In genomic region chrX:136310411-136310810, GRCh38 we compare ENCODE assay signal across 2 cellular contexts.
TF ChIP-seq lines count a peak whose summit lies in the region.

No MANE protein-coding gene starts in this region.

TF ChIP-seq in GM23338, 12 proteins besides CTCF, POLR2A, EP300 and RAD21:
- no peak for TF ChIP-seq ZNF114 (CRISPR knock-in tag; IDR thresholded peaks at IDR 0.05)
- no peak for TF ChIP-seq POLR2AphosphoS5 (IDR thresholded peaks at IDR 0.05; ENCODE audit: low read depth)
- TF ChIP-seq CREB1 (CRISPR knock-in tag; IDR thresholded peaks at IDR 0.05; ENCODE audit: low read depth), result no peak
- no peak for TF ChIP-seq ZNF331 (CRISPR knock-in tag; IDR thresholded peaks at IDR 0.05; ENCODE audit: low read depth)
- no peak for TF ChIP-seq STAT1 (IDR thresholded peaks at IDR 0.05; ENCODE audit: unreplicated experiment)
- no peak for TF ChIP-seq EZH2 (IDR thresholded peaks at IDR 0.05; ENCODE audit: low read depth, unreplicated experiment)
- TF ChIP-seq NANOG (IDR thresholded peaks at IDR 0.05; ENCODE audit: borderline replicate concordance), result no peak
- TF ChIP-seq ETS1 (IDR thresholded peaks at IDR 0.05), result no peak

TF ChIP-seq in K562, 482 proteins besides CTCF, POLR2A, EP300 and RAD21:
- TF ChIP-seq SMARCE1 (IDR thresholded peaks at IDR 0.05) (0 out of 2 replicates have a peak, but pooled peaks have one; percentile 41), SMARCA4 (IDR thresholded peaks at IDR 0.05) (peak; percentile 69; the same call in 1 of the 2 replicates), FOS (IDR thresholded peaks at IDR 0.05; ENCODE audit: extremely low read depth, insufficient read length) (peak; percentile 41), JUN (IDR thresholded peaks at IDR 0.05; ENCODE audit: borderline replicate concordance, low read depth, low read length) (peak; percentile 90), JUN (CRISPR knock-in tag; IDR thresholded peaks at IDR 0.05; ENCODE audit: borderline replicate concordance) (no peak), ILF3 (IDR thresholded peaks at IDR 0.05; ENCODE audit: borderline replicate concordance) (no peak), DPF2 (IDR thresholded peaks at IDR 0.05) (peak; percentile 54; the same call in 1 of the 2 replicates), ATF3 (IDR thresholded peaks at IDR 0.05) (peak; percentile 88), ATF3 (CRISPR knock-in tag; conservative IDR thresholded peaks at IDR 0.05) (0 out of 2 replicates have a peak, but pooled peaks have one; percentile 44), ARID1B (IDR thresholded peaks at IDR 0.05) (0 out of 2 replicates have a peak, but pooled peaks have one; percentile 23), RCOR1 (IDR thresholded peaks at IDR 0.05; ENCODE audit: borderline replicate concordance in 1 of 2, low read depth in 2 of 2, low read length in 2 of 2) (peak in 1 of 2 experiments; percentile 59; a peak in 1 of 4 replicates), FOSL1 (tag; conservative IDR thresholded peaks at IDR 0.05) (peak; percentile 93), MAX (CRISPR knock-in tag; IDR thresholded peaks at IDR 0.05) (no peak), NR0B1 (IDR thresholded peaks at IDR 0.05; ENCODE audit: partially characterized antibody) (no peak), JUND (IDR thresholded peaks at IDR 0.05; ENCODE audit: borderline replicate concordance, low read depth, low read length) (peak; percentile 95), JUND (tag; IDR thresholded peaks at IDR 0.05; ENCODE audit: borderline replicate concordance, low read depth, low read length) (peak; percentile 89; the same call in 2 of the 3 replicates), ZNF740 (CRISPR knock-in tag; IDR thresholded peaks at IDR 0.05) (no peak), ZNF740 (tag; IDR thresholded peaks at IDR 0.05) (no peak)
TF ChIP-seq in K562: peak in this region for 10.
